ENCODE assay signal across 8 cellular contexts in the genomic region with DNA sequence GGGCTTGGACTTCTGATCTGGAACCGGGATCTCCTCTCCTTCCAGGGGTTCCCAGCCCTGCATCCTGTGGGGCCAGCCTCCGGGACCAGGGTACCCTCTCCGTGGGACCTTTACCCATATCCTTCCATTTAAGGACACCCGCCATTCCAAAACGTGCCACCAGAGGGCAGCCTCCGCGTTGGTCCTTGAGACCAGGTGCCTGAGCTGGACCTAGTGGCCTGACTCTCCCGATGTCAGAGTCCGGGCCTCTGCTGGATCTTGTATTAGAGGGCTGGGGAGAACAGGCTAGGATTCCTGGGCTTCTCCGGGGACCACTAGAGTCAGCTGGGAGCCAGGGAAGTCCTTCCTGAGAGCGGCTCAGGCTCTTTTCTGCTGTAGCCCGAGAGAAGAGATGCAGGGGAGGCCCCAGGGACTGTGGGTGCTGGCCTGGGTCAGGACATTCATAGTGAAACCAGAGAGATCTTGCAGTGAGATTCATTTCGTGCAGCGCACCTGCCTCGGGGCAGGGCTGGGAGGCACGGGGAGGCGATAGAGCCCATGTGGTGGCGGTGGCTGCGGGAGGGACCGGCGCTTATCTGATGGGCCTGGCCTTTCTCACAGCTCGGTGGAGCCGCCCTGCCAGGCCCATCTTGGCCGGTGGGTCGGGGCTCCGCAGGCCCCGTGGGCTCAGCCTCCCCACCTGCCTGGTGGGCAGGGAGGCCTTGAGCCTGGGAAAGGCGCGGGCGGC. TPM values are rescaled to one million over a fixed set of nuclear protein-coding genes. Genes with fewer than 3 reads are reported as not detected.
DNase-seq lines count a peak whose midpoint lies in the region; ATAC-seq and TF ChIP-seq lines count a peak whose summit lies in the region.

No MANE protein-coding gene starts in this region.

- CTCF ChIA-PET in IMR-90 (lab: Yijun Ruan, JAX) = interaction anchor here (0.6 to 1.0 kb wide), 2 partner anchors 10 to 794 kb away, joined by 3 read pairs; partner anchors contain the start of gene SLC7A10

- ATAC-seq in GM21529 (IDR thresholded peaks at IDR 0.05; ENCODE audit: unreplicated experiment) = peak; percentile 97
- peak; percentile 91 for ATAC-seq in IMR-90 (ENCODE audit: low read depth)

- 76% methylated on average over 22 of the region's 30 CpGs; no CpG with 5 or more reads in 1 of the 2 experiments for WGBS in IMR-90 (ENCODE audit: extremely low coverage in 2 of 2, insufficient read length in 1 of 2), 2 experiments

- no peak overlapping the region for H2BK15ac ChIP-seq in IMR-90 (ENCODE audit: low read depth, low read length)

- intact Hi-C loops in IMR-90 (cut with micrococcal nuclease) = loop anchor here (1.0 to 5.0 kb wide), 3 partner anchors 67 to 536 kb away; partner anchors contain the start of gene CEBPA
- intact Hi-C loops in posterior vena cava (cut with DNase I) = no loop called here
- intact Hi-C loops in uterus (cut with DNase I; ENCODE audit: low total_unique reads) = no loop called here

- H3K9me1 ChIP-seq in IMR-90 (ENCODE audit: insufficient read depth, low read length) = peaks cover 7% of the 10 kb centered on the region; the same call in 1 of the 2 replicates

- H3K27me3 ChIP-seq in IMR-90 (ENCODE audit: control insufficient read depth, insufficient read depth, low read length) = peaks cover 22% of the 10 kb centered on the region; the same call in 1 of the 2 replicates
- H3K27me3 ChIP-seq in SJCRH30 = no peaks in the 10 kb centered on the region
- H3K27me3 ChIP-seq in uterus = no peaks in the 10 kb centered on the region

- H3K4me1 ChIP-seq in IMR-90 (ENCODE audit: control insufficient read depth, insufficient read depth, low read length) (no peaks in the 10 kb centered on the region), SJCRH30 (no peaks in the 10 kb centered on the region), uterus (no peaks in the 10 kb centered on the region)

- H2AK9ac ChIP-seq in IMR-90 (replicated peaks; ENCODE audit: low read depth, low read length, poor library complexity) = peak overlapping the region; percentile 20

- H3K4ac ChIP-seq in IMR-90 (ENCODE audit: low read depth, low read length) = no peak overlapping the region

- no peak overlapping the region for H3K4me3 ChIP-seq in IMR-90 (ENCODE audit: insufficient read depth, low read depth, low read length)
- no peak overlapping the region for H3K4me3 ChIP-seq in SJCRH30
- no peak overlapping the region for H3K4me3 ChIP-seq in uterus

- H2AK5ac ChIP-seq in IMR-90 (ENCODE audit: low read depth, low read length) = no peak overlapping the region

- H3K18ac ChIP-seq in IMR-90 (ENCODE audit: low read depth, low read length) = no peak overlapping the region

- no peak overlapping the region for H4K5ac ChIP-seq in IMR-90 (ENCODE audit: low read depth, low read length)

- H2BK120ac ChIP-seq in IMR-90 (ENCODE audit: low read depth, low read length) = no peak overlapping the region

- POLR2A ChIA-PET in IMR-90 (lab: Charles Lee; ENCODE audit: unreplicated experiment) = no interaction called here

- H3K14ac ChIP-seq in IMR-90 (replicated peaks; ENCODE audit: low read depth, low read length) = no peak overlapping the region

- DNase-seq in ELR (ENCODE audit: low read depth) (peak; percentile 76), IMR-90 (peak; percentile 55), SJCRH30 (peak; percentile 81 to 91), globus pallidus (ENCODE audit: low spot score) (peak; percentile 52), posterior vena cava (ENCODE audit: low spot score) (peak; percentile 94), uterus (peak; percentile 59 to 69)
- DNase-seq in activated effector memory CD4-positive, alpha-beta T cell treated with anti-CD3 and anti-CD28 coated beads, Interleukin-2, amount 50 U/mL, for 16 hours = peak; percentile 94

- no peak overlapping the region for H4K8ac ChIP-seq in IMR-90 (ENCODE audit: low read depth in 2 of 2, low read length in 2 of 2)

- no peak overlapping the region for H3K23ac ChIP-seq in IMR-90 (ENCODE audit: low read depth, low read length)

- no peak overlapping the region for H4K91ac ChIP-seq in IMR-90 (ENCODE audit: insufficient read depth, low read depth, low read length)

- no peaks in the 10 kb centered on the region for H4K20me1 ChIP-seq in IMR-90 (ENCODE audit: insufficient read depth, low read length)

- H3K9me3 ChIP-seq in IMR-90 (ENCODE audit: control insufficient read depth, insufficient read depth, low read length) = no peaks in the 10 kb centered on the region
- H3K9me3 ChIP-seq in SJCRH30 (replicated peaks) = no peaks in the 10 kb centered on the region
- H3K9me3 ChIP-seq in uterus = no peaks in the 10 kb centered on the region

- TF ChIP-seq RAD21 in IMR-90 (IDR thresholded peaks at IDR 0.05; ENCODE audit: low read length) = peak; percentile 84

- in situ Hi-C loops in IMR-90 (cut with MboI; ENCODE audit: low sequenced_read_pairs) = loop anchor here (5.0 to 10.0 kb wide), 2 partner anchors 172 to 529 kb away; no protein-coding TSS in a partner anchor

- no peak overlapping the region for H2BK5ac ChIP-seq in IMR-90 (ENCODE audit: low read depth, low read length, poor library complexity, severe bottlenecking)

- TF ChIP-seq POLR2A in IMR-90 (IDR thresholded peaks at IDR 0.05; ENCODE audit: low read depth, low read length) = no peak
- TF ChIP-seq POLR2A in uterus (IDR thresholded peaks at IDR 0.05) = no peak

- peak; percentile 78 for TF ChIP-seq CTCF in IMR-90 (conservative IDR thresholded peaks at IDR 0.05; ENCODE audit: low read depth, low read length)
- TF ChIP-seq CTCF in uterus (IDR thresholded peaks at IDR 0.05) = peak; percentile 73 to 79 (median 77)

- no peaks in the 10 kb centered on the region for H3K36me3 ChIP-seq in IMR-90 (ENCODE audit: control insufficient read depth, insufficient read depth, low read length)
- H3K36me3 ChIP-seq in SJCRH30 = no peaks in the 10 kb centered on the region
- no peaks in the 10 kb centered on the region for H3K36me3 ChIP-seq in uterus

- H3K79me1 ChIP-seq in IMR-90 (ENCODE audit: low read depth in 1 of 2, low read length in 2 of 2) = no peaks in the 10 kb centered on the region

- H3K9ac ChIP-seq in IMR-90 (ENCODE audit: low read depth, low read length) = no peak overlapping the region

- H3K27ac ChIP-seq in IMR-90 (ENCODE audit: insufficient read depth, low read length) (no peak overlapping the region), SJCRH30 (no peak overlapping the region), uterus (no peak overlapping the region)

- dilution Hi-C loops in IMR-90 (cut with HindIII; ENCODE audit: low sequenced_read_pairs, unreplicated experiment) = no loop called here

- no TSS peak for BruUV-seq in IMR-90 (replicated peaks; lab: Mats Ljungman, UMichigan)

- H3K4me2 ChIP-seq in IMR-90 (ENCODE audit: low read depth, low read length) = no peak overlapping the region

- no peak overlapping the region for H3K56ac ChIP-seq in IMR-90 (ENCODE audit: extremely low read depth, insufficient read depth, low read length)

- no peak overlapping the region for H2BK20ac ChIP-seq in IMR-90 (ENCODE audit: low read depth, low read length)

- H2AFZ ChIP-seq in IMR-90 (replicated peaks; ENCODE audit: low read length, poor library complexity) = peak overlapping the region; percentile 64

TF ChIP-seq in IMR-90, 13 proteins besides CTCF, POLR2A, EP300 and RAD21:
- TF ChIP-seq BHLHE40 (IDR thresholded peaks at IDR 0.05; ENCODE audit: low read depth, low read length) (no peak; the same call in 1 of the 2 replicates), CEBPB (IDR thresholded peaks at IDR 0.05; ENCODE audit: low read depth, low read length) (no peak), RFX5 (IDR thresholded peaks at IDR 0.05; ENCODE audit: low read depth, low read length) (no peak), RCOR1 (IDR thresholded peaks at IDR 0.05; ENCODE audit: insufficient replicate concordance, low read length) (no peak), NFE2L2 (IDR thresholded peaks at IDR 0.05; ENCODE audit: low read depth, low read length) (no peak), SMC3 (IDR thresholded peaks at IDR 0.05; ENCODE audit: low read depth, low read length) (peak; percentile 83), MXI1 (IDR thresholded peaks at IDR 0.05; ENCODE audit: borderline replicate concordance, low read depth, low read length) (no peak)

RNA-seq across cellular contexts. Expression of gene SLC7A10, which starts 9.8 kb away (rescaled TPM):
- not detected in 2 replicates for total RNA-seq in IMR-90 (2012; rRNA removed)
- polyA plus RNA-seq in IMR-90 (2012; rRNA removed) = not detected in 2 replicates
- polyA plus RNA-seq in IMR-90 (2012; cell fraction: cytosol; rRNA removed) = not detected in 2 replicates
- 0.11 TPM in 1 of 2 replicates, not detected in the other for polyA plus RNA-seq in IMR-90 (2012; cell fraction: nucleus; rRNA removed; ENCODE audit: low replicate concordance)
- total RNA-seq in SJCRH30 (2014; rRNA removed; shearing (Covaris generic)) = not detected in 2 replicates
- total RNA-seq in posterior vena cava = not detected
- total RNA-seq in uterus = not detected

RNA-seq across cellular contexts. Expression of gene LRP3, which starts 41.3 kb away (rescaled TPM):
- total RNA-seq in IMR-90 (2012; rRNA removed) = 8.4 and 8.6 TPM in 2 replicates
- 20.2 and 25.7 TPM in 2 replicates for polyA plus RNA-seq in IMR-90 (2012; rRNA removed)
- 7.1 and 20.6 TPM in 2 replicates for polyA plus RNA-seq in IMR-90 (2012; cell fraction: cytosol; rRNA removed)
- 7.3 and 27.0 TPM in 2 replicates for polyA plus RNA-seq in IMR-90 (2012; cell fraction: nucleus; rRNA removed; ENCODE audit: low replicate concordance)
- total RNA-seq in SJCRH30 (2014; rRNA removed; shearing (Covaris generic)) = 32.0 and 33.4 TPM in 2 replicates
- 10 to 100 TPM; 36.1 to 36.8 TPM for total RNA-seq in posterior vena cava
- 10 to 100 TPM in 3 of 4 donors, 1 to 10 TPM in 1; 5.9 to 26.9 (median 23.3) TPM for total RNA-seq in uterus
